ENCODE assay signal across 30 cellular contexts in the genomic region with DNA sequence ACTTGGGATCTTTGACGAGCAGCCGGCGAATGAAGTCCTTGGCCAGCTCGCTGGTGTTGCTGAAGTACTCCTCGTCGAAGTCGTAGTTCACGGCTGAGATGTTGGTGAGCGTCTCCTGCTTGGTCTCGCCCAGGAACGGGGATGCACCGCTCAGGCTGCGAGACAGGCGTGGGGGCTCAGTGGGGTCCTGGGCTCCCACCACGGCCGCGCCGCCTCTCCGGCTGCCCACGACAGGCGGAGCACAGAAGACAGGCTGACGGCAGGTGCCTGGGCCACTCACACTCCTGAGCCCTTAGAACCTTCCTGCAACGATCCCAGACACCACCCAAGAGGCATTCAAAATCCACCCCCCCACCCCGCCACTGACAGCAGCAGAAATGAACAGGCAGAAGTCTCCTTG. TPM values are rescaled to one million over a fixed set of nuclear protein-coding genes. Genes with fewer than 3 reads are reported as not detected.
"Had no signal": no experiment of that assay in that cellular context is flagged by ENCODE, and none has a peak within 500 bp of the region (broad histone marks: within the 10 kb centered on the region; RNA-seq: fewer than 3 reads in every experiment).

No MANE protein-coding gene starts in this region.

- H3K4me2 ChIP-seq: hepatocyte had no signal

- H3K27ac ChIP-seq: adrenal gland, foreskin keratinocyte, hepatocyte, pancreas, prostate gland, skin epidermis, thoracic aorta, WERI-Rb-1 had no signal

- H3K27me3 ChIP-seq: adrenal gland, foreskin keratinocyte, hepatocyte, pancreas had no signal

- DNase-seq: activated CD4-positive, alpha-beta T cell treated with anti-CD3 and anti-CD28 coated beads for 48 hours; activated CD4-positive, alpha-beta T cell treated with anti-CD3 and anti-CD28 coated beads, Interleukin-2, amount 50 U/mL, for 48 hours; activated CD8-positive, alpha-beta memory T cell treated with anti-CD3 and anti-CD28 coated beads for 24 hours; activated effector memory CD4-positive, alpha-beta T cell treated with Interleukin-2 at 50 U/mL for 16 hours; activated naive CD4-positive, alpha-beta T cell treated with anti-CD3 and anti-CD28 coated beads for 36 hours; activated naive CD8-positive, alpha-beta T cell treated with anti-CD3 and anti-CD28 coated beads for 36 hours; adrenal gland; aorta; central memory CD4-positive, alpha-beta T cell; foreskin keratinocyte; islet precursor cell; midbrain; naive thymus-derived CD4-positive, alpha-beta T cell; stimulated activated CD4-positive, alpha-beta T cell treated with anti-CD3 and anti-CD28 coated beads, Interleukin-12 subunit alpha, Interleukin-12 subunit beta, amount 100 ng/mL, for 4 hours; stimulated activated CD4-positive, alpha-beta T cell treated with anti-CD3 and anti-CD28 coated beads, Interleukin-4, amount 100 ng/mL, for 1 hour; stimulated activated naive CD8-positive, alpha-beta T cell treated with anti-CD3 and anti-CD28 coated beads, Interleukin-15, Interleukin-2, amounts not matched to agents 100 U/mL and 50 U/mL, for 24 hours; SW 1271; T-helper 9 cell; trophoblast cell; WERI-Rb-1 had no signal

- H3K4me1 ChIP-seq: adrenal gland, foreskin keratinocyte, prostate gland had no signal

- H3K4me3 ChIP-seq: adrenal gland, hepatocyte, pancreas, prostate gland, skin epidermis, thoracic aorta had no signal

- H2AFZ ChIP-seq: hepatocyte had no signal

- ATAC-seq: activated CD4-positive, CD25-positive, alpha-beta regulatory T cell treated with anti-CD3 and anti-CD28 coated beads, Interleukin-2, amount 50 U/mL, for 24 hours; esophagus mucosa; foreskin keratinocyte; naive thymus-derived CD4-positive, alpha-beta T cell; pancreas; stimulated activated naive CD8-positive, alpha-beta T cell treated with anti-CD3 and anti-CD28 coated beads, Interleukin-15, Interleukin-2, amounts not matched to agents 100 U/mL and 50 U/mL, for 24 hours had no signal

- H3K9me3 ChIP-seq: adrenal gland, pancreas, prostate gland, thoracic aorta had no signal

RNA-seq across cellular contexts. Expression of a gene that starts 28.1 kb away (rescaled TPM):
- total RNA-seq: activated naive CD4-positive, alpha-beta T cell treated with anti-CD3 and anti-CD28 coated beads for 36 hours; activated naive CD8-positive, alpha-beta T cell treated with anti-CD3 and anti-CD28 coated beads for 36 hours; esophagus mucosa; foreskin keratinocyte; hepatocyte; lower leg skin; naive thymus-derived CD4-positive, alpha-beta T cell; subcutaneous adipose tissue had no signal
- polyA plus RNA-seq: foreskin keratinocyte; naive thymus-derived CD4-positive, alpha-beta T cell; neural cell had no signal
